In the genomic region with DNA sequence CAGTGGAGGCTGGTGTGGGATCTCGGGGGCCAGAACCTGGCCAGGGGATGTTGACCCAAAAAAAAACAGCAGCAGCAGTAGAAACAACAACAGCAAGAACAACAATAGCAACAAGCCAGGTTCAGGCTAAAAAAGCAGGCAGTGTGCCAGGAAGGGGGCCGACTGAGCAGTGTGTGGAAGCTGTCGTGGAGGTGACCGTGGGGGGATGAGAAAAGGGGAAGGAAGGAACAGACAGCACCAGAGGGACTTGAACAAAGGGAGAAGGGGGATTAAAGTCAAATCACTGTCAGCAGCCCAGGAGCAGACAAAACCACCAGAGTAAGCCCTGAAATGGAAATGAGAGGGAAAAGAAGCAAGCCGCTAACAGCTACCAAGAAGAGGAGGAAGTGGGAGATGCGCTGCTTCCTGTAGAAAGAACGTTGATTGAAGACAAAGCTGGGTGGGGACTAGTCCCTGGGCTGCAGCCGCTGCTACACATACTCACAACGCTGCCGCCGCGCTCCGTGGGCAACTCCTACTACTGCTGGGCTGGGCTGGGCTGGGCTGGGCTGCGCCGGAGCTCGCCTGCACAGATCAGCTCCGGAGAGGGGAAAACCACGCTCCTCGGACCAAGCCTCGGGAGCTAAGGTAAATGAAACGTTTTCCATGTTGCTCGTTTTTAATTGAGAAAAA, we compare ENCODE assay signal across 1 cellular context.
TF ChIP-seq lines count a peak whose summit lies in the region.

Gene GNG2, plus strand, starts transcription at position 449 of the 672 bp plus-strand sequence. CDS start 90,067 bp downstream, outside the sequence.

TF ChIP-seq in GM12878, 131 proteins besides CTCF, POLR2A, EP300 and RAD21 (continued from another document and continues in another):
- peak; percentile 73; the same call in 1 of the 2 replicates for TF ChIP-seq SMAD5 (IDR thresholded peaks at IDR 0.05; ENCODE audit: low read depth)
- peak; percentile 46; the same call in 1 of the 2 replicates for TF ChIP-seq CHD2 (IDR thresholded peaks at IDR 0.05; ENCODE audit: borderline replicate concordance, low read depth, low read length)
- no peak for TF ChIP-seq TARDBP (IDR thresholded peaks at IDR 0.05; ENCODE audit: borderline replicate concordance)
- no peak for TF ChIP-seq RBBP5 (conservative IDR thresholded peaks at IDR 0.05)
- TF ChIP-seq PKNOX1 (IDR thresholded peaks at IDR 0.05), result peak; percentile 52
- no peak for TF ChIP-seq MXI1 (IDR thresholded peaks at IDR 0.05; ENCODE audit: low read depth, low read length)
- peak; percentile 59; the same call in 1 of the 2 replicates for TF ChIP-seq ATF7 (IDR thresholded peaks at IDR 0.05; ENCODE audit: low read depth)
- peak; percentile 26 for TF ChIP-seq BCL3 (IDR thresholded peaks at IDR 0.05; ENCODE audit: borderline replicate concordance, insufficient read depth, low read depth, low read length, poor library complexity, severe bottlenecking)
- TF ChIP-seq BCL11A (IDR thresholded peaks at IDR 0.05; ENCODE audit: low read depth, low read length), result no peak; the same call in 1 of the 2 replicates
- TF ChIP-seq NR2C1 (IDR thresholded peaks at IDR 0.05), result no peak
- TF ChIP-seq BMI1 (IDR thresholded peaks at IDR 0.05; ENCODE audit: borderline replicate concordance), result no peak
- TF ChIP-seq SPI1 (IDR thresholded peaks at IDR 0.05; ENCODE audit: borderline replicate concordance, insufficient read depth, low read depth, low read length), result peak; percentile 89
- peak; percentile 61; the same call in 1 of the 2 replicates for TF ChIP-seq PAX5 (IDR thresholded peaks at IDR 0.05; ENCODE audit: borderline replicate concordance, low read depth, low read length)
- no peak; the same call in 1 of the 2 replicates for TF ChIP-seq DPF2 (IDR thresholded peaks at IDR 0.05)
- TF ChIP-seq, protein P1, sequence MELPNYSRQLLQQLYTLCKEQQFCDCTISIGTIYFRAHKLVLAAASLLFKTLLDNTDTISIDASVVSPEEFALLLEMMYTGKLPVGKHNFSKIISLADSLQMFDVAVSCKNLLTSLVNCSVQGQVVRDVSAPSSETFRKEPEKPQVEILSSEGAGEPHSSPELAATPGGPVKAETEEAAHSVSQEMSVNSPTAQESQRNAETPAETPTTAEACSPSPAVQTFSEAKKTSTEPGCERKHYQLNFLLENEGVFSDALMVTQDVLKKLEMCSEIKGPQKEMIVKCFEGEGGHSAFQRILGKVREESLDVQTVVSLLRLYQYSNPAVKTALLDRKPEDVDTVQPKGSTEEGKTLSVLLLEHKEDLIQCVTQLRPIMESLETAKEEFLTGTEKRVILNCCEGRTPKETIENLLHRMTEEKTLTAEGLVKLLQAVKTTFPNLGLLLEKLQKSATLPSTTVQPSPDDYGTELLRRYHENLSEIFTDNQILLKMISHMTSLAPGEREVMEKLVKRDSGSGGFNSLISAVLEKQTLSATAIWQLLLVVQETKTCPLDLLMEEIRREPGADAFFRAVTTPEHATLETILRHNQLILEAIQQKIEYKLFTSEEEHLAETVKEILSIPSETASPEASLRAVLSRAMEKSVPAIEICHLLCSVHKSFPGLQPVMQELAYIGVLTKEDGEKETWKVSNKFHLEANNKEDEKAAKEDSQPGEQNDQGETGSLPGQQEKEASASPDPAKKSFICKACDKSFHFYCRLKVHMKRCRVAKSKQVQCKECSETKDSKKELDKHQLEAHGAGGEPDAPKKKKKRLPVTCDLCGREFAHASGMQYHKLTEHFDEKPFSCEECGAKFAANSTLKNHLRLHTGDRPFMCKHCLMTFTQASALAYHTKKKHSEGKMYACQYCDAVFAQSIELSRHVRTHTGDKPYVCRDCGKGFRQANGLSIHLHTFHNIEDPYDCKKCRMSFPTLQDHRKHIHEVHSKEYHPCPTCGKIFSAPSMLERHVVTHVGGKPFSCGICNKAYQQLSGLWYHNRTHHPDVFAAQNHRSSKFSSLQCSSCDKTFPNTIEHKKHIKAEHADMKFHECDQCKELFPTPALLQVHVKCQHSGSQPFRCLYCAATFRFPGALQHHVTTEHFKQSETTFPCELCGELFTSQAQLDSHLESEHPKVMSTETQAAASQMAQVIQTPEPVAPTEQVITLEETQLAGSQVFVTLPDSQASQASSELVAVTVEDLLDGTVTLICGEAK (IDR thresholded peaks at IDR 0.05; ENCODE audit: borderline replicate concordance), result peak; percentile 15; the same call in 1 of the 2 replicates
- no peak for TF ChIP-seq SREBF2 (IDR thresholded peaks at IDR 0.05; ENCODE audit: low read length)
- TF ChIP-seq YBX1 (IDR thresholded peaks at IDR 0.05), result no peak
- peak; percentile 86; the same call in 2 of the 3 replicates for TF ChIP-seq POU2F2 (IDR thresholded peaks at IDR 0.05; ENCODE audit: borderline replicate concordance, low read depth, low read length)
- TF ChIP-seq, protein P2, sequence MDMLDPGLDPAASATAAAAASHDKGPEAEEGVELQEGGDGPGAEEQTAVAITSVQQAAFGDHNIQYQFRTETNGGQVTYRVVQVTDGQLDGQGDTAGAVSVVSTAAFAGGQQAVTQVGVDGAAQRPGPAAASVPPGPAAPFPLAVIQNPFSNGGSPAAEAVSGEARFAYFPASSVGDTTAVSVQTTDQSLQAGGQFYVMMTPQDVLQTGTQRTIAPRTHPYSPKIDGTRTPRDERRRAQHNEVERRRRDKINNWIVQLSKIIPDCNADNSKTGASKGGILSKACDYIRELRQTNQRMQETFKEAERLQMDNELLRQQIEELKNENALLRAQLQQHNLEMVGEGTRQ (IDR thresholded peaks at IDR 0.05; ENCODE audit: borderline replicate concordance, low read depth, low read length), result no peak
- TF ChIP-seq BACH1 (IDR thresholded peaks at IDR 0.05; ENCODE audit: borderline replicate concordance), result peak; percentile 48; the same call in 1 of the 2 replicates
- peak; percentile 93 for TF ChIP-seq HDGF (IDR thresholded peaks at IDR 0.05)
- no peak; the same call in 1 of the 2 replicates for TF ChIP-seq LARP7 (IDR thresholded peaks at IDR 0.05)
- TF ChIP-seq EZH2 (IDR thresholded peaks at IDR 0.05; ENCODE audit: borderline replicate concordance, control insufficient read depth, low read depth, low read length), result no peak
- 0 out of 2 replicates have a peak, but pooled peaks have one; percentile 37 for TF ChIP-seq MEF2A (IDR thresholded peaks at IDR 0.05; ENCODE audit: insufficient read depth, low read depth, low read length)
- peak; percentile 57; the same call in 1 of the 2 replicates for TF ChIP-seq PML (IDR thresholded peaks at IDR 0.05; ENCODE audit: low read length)
- TF ChIP-seq POLR2AphosphoS5 (IDR thresholded peaks at IDR 0.05; ENCODE audit: low read length), result peak; percentile 95
- TF ChIP-seq PBX3 (IDR thresholded peaks at IDR 0.05; ENCODE audit: insufficient replicate concordance, low read depth, low read length), result peak; percentile 37
- TF ChIP-seq NR2F1 (conservative IDR thresholded peaks at IDR 0.05), result no peak
- no peak for TF ChIP-seq SREBF1 (IDR thresholded peaks at IDR 0.05; ENCODE audit: low read length)
- peak; percentile 37; the same call in 1 of the 2 replicates for TF ChIP-seq TCF3 (IDR thresholded peaks at IDR 0.05; ENCODE audit: borderline replicate concordance, insufficient read depth, low read depth, low read length)
- TF ChIP-seq E2F4 (IDR thresholded peaks at IDR 0.05; ENCODE audit: low read depth, low read length), result no peak
- TF ChIP-seq JUNB (IDR thresholded peaks at IDR 0.05), result no peak
- peak; percentile 68; the same call in 1 of the 2 replicates for TF ChIP-seq RELB (IDR thresholded peaks at IDR 0.05; ENCODE audit: low read depth)
- peak; percentile 25; the same call in 1 of the 2 replicates for TF ChIP-seq MTA2 (IDR thresholded peaks at IDR 0.05; ENCODE audit: low read depth)
- no peak for TF ChIP-seq NRF1 (conservative IDR thresholded peaks at IDR 0.05; ENCODE audit: low read depth, low read length)
- TF ChIP-seq IRF4 (IDR thresholded peaks at IDR 0.05; ENCODE audit: low read depth, low read length), result peak; percentile 89
- TF ChIP-seq EED (IDR thresholded peaks at IDR 0.05; ENCODE audit: low read depth), result peak; percentile 73
- TF ChIP-seq MLLT1 (IDR thresholded peaks at IDR 0.05), result peak; percentile 55; the same call in 1 of the 2 replicates
- peak; percentile 36 for TF ChIP-seq MEF2B (IDR thresholded peaks at IDR 0.05; ENCODE audit: partially characterized antibody, poor library complexity, severe bottlenecking)
- no peak for TF ChIP-seq BRCA1 (IDR thresholded peaks at IDR 0.05; ENCODE audit: low read depth, low read length)
- peak; percentile 59 for TF ChIP-seq CREM (IDR thresholded peaks at IDR 0.05; ENCODE audit: low read depth)
- no peak for TF ChIP-seq CHD1 (IDR thresholded peaks at IDR 0.05; ENCODE audit: low read depth, low read length)
- TF ChIP-seq IKZF1 (conservative IDR thresholded peaks at IDR 0.05), result peak; percentile 83
- peak; percentile 68; the same call in 1 of the 2 replicates for TF ChIP-seq GABPA (IDR thresholded peaks at IDR 0.05; ENCODE audit: low read depth)
- TF ChIP-seq BHLHE40 (IDR thresholded peaks at IDR 0.05; ENCODE audit: borderline replicate concordance in 1 of 2, low read depth in 2 of 2, low read length in 1 of 2), result peak in 1 of 2 experiments; percentile 47; a peak in 1 of 4 replicates
